8 cellular contexts compared by ENCODE assay signal in the genomic region with DNA sequence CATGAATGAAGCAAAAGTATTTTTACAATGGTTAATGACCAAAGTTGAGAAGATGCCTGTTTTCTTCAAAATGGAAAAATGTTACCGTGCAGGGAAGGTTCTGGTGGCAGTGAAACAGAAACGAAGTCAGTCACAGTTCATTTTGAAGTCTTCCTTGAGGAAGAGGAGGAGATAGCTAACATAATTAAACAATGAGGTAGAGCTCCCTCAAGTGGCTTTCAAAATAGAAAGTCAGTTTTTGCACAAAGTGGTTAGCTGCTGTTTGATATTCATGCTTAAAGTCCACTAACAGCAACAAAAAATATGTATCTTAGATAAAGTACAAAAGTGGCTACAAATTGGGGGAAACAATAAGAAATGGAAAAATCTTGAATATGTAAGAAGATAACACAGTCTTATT.
DNase-seq lines count a peak whose midpoint lies in the region; ATAC-seq, FAIRE-seq and TF ChIP-seq lines count a peak whose summit lies in the region.

No MANE protein-coding gene starts in this region.

- no peaks in the 10 kb centered on the region for H3K9me3 Mint-ChIP-seq in T-helper 2 cell treated with Interferon-gamma antibody and Interleukin-4, amounts not matched to agents 5 μg/mL and 100 μg/mL, for 36 hours

- WGBS in prostate gland = 28% methylated on average over 2 of the region's 2 CpGs

- RAD21 ChIA-PET in HCT116 (lab: Charles Lee; ENCODE audit: low non-redundant PET in 1 of 2, low total read pairs in 2 of 2, uncharacterized antibody in 2 of 2, unreplicated experiment in 2 of 2) = interaction anchor here (0.8 to 1.5 kb wide), 4 partner anchors 193 to 334 kb away, joined by 4 to 6 read pairs (median 5); no protein-coding TSS in a partner anchor

- no TSS peak for BruUV-seq in HCT116 (replicated peaks; lab: Mats Ljungman, UMichigan)

- FAIRE-seq in keratinocyte (lab: Jason Lieb, UNC) = peak; percentile 74

- H2AFZ ChIP-seq in HCT116 (ENCODE audit: low read depth, low read length, poor library complexity, severe bottlenecking) (peak overlapping the region; percentile 86), keratinocyte (ENCODE audit: control insufficient read depth, low read length) (peak overlapping the region; percentile 51)

- DNase-seq in Caki2 (ENCODE audit: low read depth) (peak; percentile 10), HCT116 (ENCODE audit: low read depth, low spot score) (peak; percentile 22), keratinocyte (ENCODE audit: low read depth, low spot score) (no peak), hepatic stellate cell (ENCODE audit: low spot score) (no peak), prostate gland (ENCODE audit: low spot score) (no peak)
- no peak for DNase-seq in T-helper 2 cell treated with Interferon-gamma antibody and Interleukin-4, amounts not matched to agents 5 μg/mL and 100 μg/mL, for 36 hours (ENCODE audit: low spot score)
- no peak for DNase-seq in stimulated activated CD4-positive, alpha-beta T cell treated with anti-CD3 and anti-CD28 coated beads, Interleukin-4, amount 100 ng/mL, for 1 hour
- DNase-seq in activated T-cell treated with anti-CD3 and anti-CD28 coated beads, Interleukin-2, amount 50 U/mL, for 1 hour = no peak

- H3K27me3 ChIP-seq in HCT116 (ENCODE audit: insufficient read depth, low read length) (no peaks in the 10 kb centered on the region), keratinocyte (ENCODE audit: control insufficient read depth, extremely low read depth, insufficient read depth, low read length) (no peaks in the 10 kb centered on the region), prostate gland (replicated peaks; ENCODE audit: insufficient read depth) (no peaks in the 10 kb centered on the region)

- dilution Hi-C loops in keratinocyte (cut with MboI; ENCODE audit: extremely low pct_ligation_motif_present, low sequenced_read_pairs) = loop anchor here (25.0 kb wide), 1 partner anchor 91 kb away; no protein-coding TSS in a partner anchor

- intact Hi-C loops in HCT116 (cut with micrococcal nuclease) (loop anchor here (1.0 to 5.0 kb wide), 2 partner anchors 59 to 334 kb away; no protein-coding TSS in a partner anchor), prostate gland (cut with DNase I) (loop anchor here (10.0 kb wide), 1 partner anchor 332 kb away; no protein-coding TSS in a partner anchor)

- CTCF ChIA-PET in HCT116 (lab: Charles Lee) = interaction anchor here (0.8 to 2.9 kb wide), 14 partner anchors 10 to 965 kb away, joined by 3 to 32 read pairs (median 4); no protein-coding TSS in a partner anchor

- no peak overlapping the region for H3K9ac ChIP-seq in HCT116 (ENCODE audit: low read length)
- no peak overlapping the region for H3K9ac ChIP-seq in keratinocyte (ENCODE audit: control insufficient read depth, extremely low read depth, insufficient read depth, low read length)

- no peaks in the 10 kb centered on the region for H3K9me2 ChIP-seq in HCT116 (ENCODE audit: insufficient read depth)

- H3K79me2 ChIP-seq in HCT116 (ENCODE audit: insufficient read depth, low read length) (no peaks in the 10 kb centered on the region), keratinocyte (ENCODE audit: control insufficient read depth, insufficient read depth, low read length) (no peaks in the 10 kb centered on the region)

- H3K4me2 ChIP-seq in HCT116 (ENCODE audit: low read length) (peak overlapping the region; percentile 41; the same call in 1 of the 2 replicates), keratinocyte (ENCODE audit: control insufficient read depth, extremely low read depth, insufficient read depth, low read depth, low read length) (no peak overlapping the region)

- peaks cover 11% of the 10 kb centered on the region for H3K27me3 Mint-ChIP-seq in T-helper 2 cell treated with Interferon-gamma antibody and Interleukin-4, amounts not matched to agents 5 μg/mL and 100 μg/mL, for 36 hours (ENCODE audit: low read depth)

- H3K9me3 ChIP-seq in HCT116 (ENCODE audit: control insufficient read depth in 1 of 2, insufficient read depth in 1 of 2, low read depth in 1 of 2, low read length in 2 of 2) (no peaks in the 10 kb centered on the region), keratinocyte (ENCODE audit: control insufficient read depth, low read depth, low read length) (no peaks in the 10 kb centered on the region), prostate gland (no peaks in the 10 kb centered on the region)

- H3K4me1 Mint-ChIP-seq in T-helper 2 cell treated with Interferon-gamma antibody and Interleukin-4, amounts not matched to agents 5 μg/mL and 100 μg/mL, for 36 hours (ENCODE audit: low read depth) = peaks cover 4% of the 10 kb centered on the region

- H3K36me3 ChIP-seq in HCT116 (ENCODE audit: control insufficient read depth in 1 of 2, insufficient read depth in 2 of 2, low read length in 2 of 2) = no peaks in the 10 kb centered on the region
- no peaks in the 10 kb centered on the region for H3K36me3 ChIP-seq in keratinocyte (ENCODE audit: control insufficient read depth in 2 of 2, extremely low read depth in 1 of 2, insufficient read depth in 2 of 2, low read length in 2 of 2)
- H3K36me3 ChIP-seq in prostate gland = no peaks in the 10 kb centered on the region

- H3K27ac ChIP-seq in HCT116 (ENCODE audit: low read depth, low read length) = no peak overlapping the region
- no peak overlapping the region for H3K27ac ChIP-seq in keratinocyte (ENCODE audit: control insufficient read depth, insufficient read depth, low read length)
- no peak overlapping the region for H3K27ac ChIP-seq in prostate gland

- in situ Hi-C loops in Caki2 (cut with HindIII; ENCODE audit: low pct_unique_long_range_greater_than_20kb, low sequenced_read_pairs) = no loop called here

- H3K27ac Mint-ChIP-seq in T-helper 2 cell treated with Interferon-gamma antibody and Interleukin-4, amounts not matched to agents 5 μg/mL and 100 μg/mL, for 36 hours = no peak overlapping the region

- H4K20me1 ChIP-seq in HCT116 (ENCODE audit: insufficient read depth) = no peaks in the 10 kb centered on the region
- no peaks in the 10 kb centered on the region for H4K20me1 ChIP-seq in keratinocyte (ENCODE audit: control insufficient read depth, extremely low read depth, insufficient read depth, low read length)

- TF ChIP-seq POLR2A in HCT116 (IDR thresholded peaks at IDR 0.05; ENCODE audit: borderline replicate concordance, extremely low read depth, insufficient read depth, insufficient read length) (no peak), prostate gland (IDR thresholded peaks at IDR 0.05) (no peak)

- H3K36me3 Mint-ChIP-seq in T-helper 2 cell treated with Interferon-gamma antibody and Interleukin-4, amounts not matched to agents 5 μg/mL and 100 μg/mL, for 36 hours (ENCODE audit: low read depth) = no peaks in the 10 kb centered on the region

- H3K4me3 ChIP-seq in HCT116 (replicated peaks in 1 of 2; ENCODE audit: low read depth in 1 of 2, low read length in 2 of 2) (no peak overlapping the region), keratinocyte (ENCODE audit: control insufficient read depth in 2 of 3, extremely low read depth in 1 of 3, insufficient read depth in 2 of 3, low read depth in 1 of 3, low read length in 3 of 3) (no peak overlapping the region), prostate gland (no peak overlapping the region)

- TF ChIP-seq RAD21 in HCT116 (IDR thresholded peaks at IDR 0.05; ENCODE audit: low read depth) = peak; percentile 62

- peak; percentile 75 for ATAC-seq in HCT116

- POLR2A ChIA-PET in HCT116 (lab: Charles Lee) = no interaction called here

- TF ChIP-seq CTCF in HCT116 (IDR thresholded peaks at IDR 0.05 in 2 of 3, conservative IDR thresholded peaks at IDR 0.05 in 1 of 3; ENCODE audit: borderline replicate concordance in 1 of 3, insufficient read depth in 1 of 3, low read depth in 2 of 3, low read length in 2 of 3) (peak; percentile 26 to 50 (median 42); a peak in 4 of 6 replicates), keratinocyte (optimal IDR thresholded peaks at IDR 0.05 in 1 of 3, IDR thresholded peaks at IDR 0.05 in 1 of 3, conservative IDR thresholded peaks at IDR 0.05 in 1 of 3; ENCODE audit: extremely low read depth in 1 of 3, insufficient read depth in 2 of 3, low read length in 3 of 3) (peak in 1 of 3 experiments; percentile 22), prostate gland (IDR thresholded peaks at IDR 0.05) (peak in 2 of 4 experiments; percentile 16 to 26)

- peaks cover 0 to 6% of the 10 kb centered on the region in 2 experiments; a peak in 1 of 4 replicates for H3K4me1 ChIP-seq in HCT116 (ENCODE audit: control insufficient read depth in 1 of 2, insufficient read depth in 2 of 2, low read length in 2 of 2)
- H3K4me1 ChIP-seq in keratinocyte (ENCODE audit: control insufficient read depth, extremely low read depth, insufficient read depth, low read length) = peaks cover 10% of the 10 kb centered on the region
- H3K4me1 ChIP-seq in prostate gland (replicated peaks) = no peaks in the 10 kb centered on the region

- H3K9me1 ChIP-seq in keratinocyte (ENCODE audit: control insufficient read depth, extremely low read depth, insufficient read depth, low read length) = no peaks in the 10 kb centered on the region

- H3K4me3 Mint-ChIP-seq in T-helper 2 cell treated with Interferon-gamma antibody and Interleukin-4, amounts not matched to agents 5 μg/mL and 100 μg/mL, for 36 hours = peak overlapping the region; percentile 28

TF ChIP-seq in HCT116, 20 proteins besides CTCF, POLR2A, EP300 and RAD21 (continues in another document):
- TF ChIP-seq, protein P1, sequence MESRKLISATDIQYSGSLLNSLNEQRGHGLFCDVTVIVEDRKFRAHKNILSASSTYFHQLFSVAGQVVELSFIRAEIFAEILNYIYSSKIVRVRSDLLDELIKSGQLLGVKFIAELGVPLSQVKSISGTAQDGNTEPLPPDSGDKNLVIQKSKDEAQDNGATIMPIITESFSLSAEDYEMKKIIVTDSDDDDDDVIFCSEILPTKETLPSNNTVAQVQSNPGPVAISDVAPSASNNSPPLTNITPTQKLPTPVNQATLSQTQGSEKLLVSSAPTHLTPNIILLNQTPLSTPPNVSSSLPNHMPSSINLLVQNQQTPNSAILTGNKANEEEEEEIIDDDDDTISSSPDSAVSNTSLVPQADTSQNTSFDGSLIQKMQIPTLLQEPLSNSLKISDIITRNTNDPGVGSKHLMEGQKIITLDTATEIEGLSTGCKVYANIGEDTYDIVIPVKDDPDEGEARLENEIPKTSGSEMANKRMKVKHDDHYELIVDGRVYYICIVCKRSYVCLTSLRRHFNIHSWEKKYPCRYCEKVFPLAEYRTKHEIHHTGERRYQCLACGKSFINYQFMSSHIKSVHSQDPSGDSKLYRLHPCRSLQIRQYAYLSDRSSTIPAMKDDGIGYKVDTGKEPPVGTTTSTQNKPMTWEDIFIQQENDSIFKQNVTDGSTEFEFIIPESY (IDR thresholded peaks at IDR 0.05; ENCODE audit: extremely low read depth, insufficient replicate concordance, low read length) = no peak
- TF ChIP-seq POLR2AphosphoS5 (IDR thresholded peaks at IDR 0.05; ENCODE audit: low read depth, low read length) (no peak), ZFX (IDR thresholded peaks at IDR 0.05) (no peak), YY1 (IDR thresholded peaks at IDR 0.05; ENCODE audit: extremely low read depth, insufficient replicate concordance, low read depth, low read length) (no peak), EZH2phosphoT487 (IDR thresholded peaks at IDR 0.05; ENCODE audit: borderline replicate concordance) (no peak), CEBPB (IDR thresholded peaks at IDR 0.05; ENCODE audit: low read depth) (no peak)

Comparison
In these comparisons a context has a peak if more than half of its experiments do, and no peak if none do; other contexts are left out.
1. DNase-seq: peak in Caki2 (single experiment) and HCT116 (single experiment); none in T-helper 2 cell treated with Interferon-gamma antibody and Interleukin-4, amounts not matched to agents 5 μg/mL and 100 μg/mL, for 36 hours (single experiment), keratinocyte (single experiment), hepatic stellate cell (single experiment), prostate gland (single experiment), stimulated activated CD4-positive, alpha-beta T cell treated with anti-CD3 and anti-CD28 coated beads, Interleukin-4, amount 100 ng/mL, for 1 hour (single experiment) and activated T-cell treated with anti-CD3 and anti-CD28 coated beads, Interleukin-2, amount 50 U/mL, for 1 hour (single experiment).